In genomic region chr3:32421991-32422859, GRCh38 we compare ENCODE assay signal across 7 cellular contexts. TPM values are rescaled to one million over a fixed set of nuclear protein-coding genes. Genes with fewer than 3 reads are reported as not detected.
DNase-seq lines count a peak whose midpoint lies in the region; ATAC-seq and TF ChIP-seq lines count a peak whose summit lies in the region.

No MANE protein-coding gene starts in this region.

- no peaks in the 10 kb centered on the region for H3K27me3 ChIP-seq in left lung
- H3K27me3 ChIP-seq in tibial nerve: no peaks in the 10 kb centered on the region

- H3K27ac ChIP-seq in left lung (peak overlapping the region; percentile 79 to 85), tibial nerve (peak overlapping the region; percentile 5 to 79 (median 68))

- intact Hi-C loops in MCF 10A (cut with micrococcal nuclease): loop anchor here (2.0 kb wide), 1 partner anchor 47 kb away; no protein-coding TSS in a partner anchor
- intact Hi-C loops in left lung (cut with DNase I): no loop called here

- H3K27ac Mint-ChIP-seq in MCF 10A (ENCODE audit: low read depth, unreplicated experiment): peak overlapping the region; percentile 73

- DNase-seq in GM03348 (ENCODE audit: low spot score) (peak; percentile 80), NCI-H2081 treated with DMSO at 0.1 percent for 48 hours (lab: John Stamatoyannopoulos, UW) (peak; percentile 63), MCF 10A (ENCODE audit: unreplicated experiment) (peak; percentile 99), left lung (peak; percentile 87 to 93), tibial nerve (ENCODE audit: low spot score in 2 of 2) (peak; percentile 80 to 84), NCI-H128 (lab: John Stamatoyannopoulos, UW; ENCODE audit: unreplicated experiment) (no peak), 8988T (no peak)

- POLR2A ChIA-PET in MCF 10A (lab: Yijun Ruan, JAX): interaction anchor here (0.5 to 5.0 kb wide), 11 partner anchors 9 to 891 kb away, joined by 3 to 23 read pairs (median 5); partner anchors contain the start of gene CMTM7

- no peak for TF ChIP-seq CTCF in MCF 10A (IDR thresholded peaks at IDR 0.05; ENCODE audit: unreplicated experiment)
- TF ChIP-seq CTCF in left lung (IDR thresholded peaks at IDR 0.05): no peak
- TF ChIP-seq CTCF in tibial nerve (IDR thresholded peaks at IDR 0.05): no peak

- no peak overlapping the region for H3K4me3 Mint-ChIP-seq in MCF 10A (ENCODE audit: unreplicated experiment)

- H3K9me3 ChIP-seq in left lung: no peaks in the 10 kb centered on the region
- no peaks in the 10 kb centered on the region for H3K9me3 ChIP-seq in tibial nerve

- H3K9me3 Mint-ChIP-seq in MCF 10A (ENCODE audit: unreplicated experiment): no peaks in the 10 kb centered on the region

- TF ChIP-seq EP300 in tibial nerve (IDR thresholded peaks at IDR 0.05): peak; percentile 71 to 92

- H3K36me3 Mint-ChIP-seq in MCF 10A (ENCODE audit: insufficient read depth, unreplicated experiment): no peaks in the 10 kb centered on the region

- no peak for TF ChIP-seq POLR2A in tibial nerve (IDR thresholded peaks at IDR 0.05)

- no TSS peak for BruUV-seq in MCF 10A (replicated peaks; lab: Mats Ljungman, UMichigan)

- CTCF ChIA-PET in MCF 10A (lab: Yijun Ruan, JAX): interaction anchor here (0.6 to 4.9 kb wide), 8 partner anchors 15 to 661 kb away, joined by 3 to 38 read pairs (median 6); no protein-coding TSS in a partner anchor

- H3K4me1 ChIP-seq in left lung (peaks cover 45 to 69% of the 10 kb centered on the region in 2 donors), tibial nerve (peaks cover 0 to 53% (median 33%) of the 10 kb centered on the region in 4 donors)

- 23 to 29% methylated on average over 10 of the region's 10 CpGs for WGBS in tibial nerve, 2 donors

- H3K27me3 Mint-ChIP-seq in MCF 10A (ENCODE audit: insufficient read depth, unreplicated experiment): no peaks in the 10 kb centered on the region

- no peak overlapping the region for H3K4me3 ChIP-seq in left lung
- H3K4me3 ChIP-seq in tibial nerve: no peak overlapping the region

- H3K4me1 Mint-ChIP-seq in MCF 10A (ENCODE audit: insufficient read depth, unreplicated experiment): peaks cover 28% of the 10 kb centered on the region

- ATAC-seq in left lung: peak; percentile 77

- H3K36me3 ChIP-seq in left lung (no peaks in the 10 kb centered on the region), tibial nerve (no peaks in the 10 kb centered on the region)

RNA-seq across cellular contexts. Expression of gene CMTM7, which starts 30.6 kb away (rescaled TPM):
- total RNA-seq in MCF 10A (2022) (9.7 and 14.3 TPM in 2 replicates), left lung (10 to 100 TPM; 46.7 to 50.4 TPM), tibial nerve (10 to 100 TPM; 10.4 to 47.4 (median 19.5) TPM)

Comparison
In these comparisons a context has a peak if more than half of its experiments do, and no peak if none do; other contexts are left out.
1. DNase-seq: peak in GM03348 (single experiment), NCI-H2081 treated with DMSO at 0.1 percent for 48 hours (single experiment), MCF 10A (single experiment), left lung (2 of 2) and tibial nerve (2 of 2); none in NCI-H128 (single experiment) and 8988T (single experiment).